9 cellular contexts compared by ENCODE assay signal in the genomic region with DNA sequence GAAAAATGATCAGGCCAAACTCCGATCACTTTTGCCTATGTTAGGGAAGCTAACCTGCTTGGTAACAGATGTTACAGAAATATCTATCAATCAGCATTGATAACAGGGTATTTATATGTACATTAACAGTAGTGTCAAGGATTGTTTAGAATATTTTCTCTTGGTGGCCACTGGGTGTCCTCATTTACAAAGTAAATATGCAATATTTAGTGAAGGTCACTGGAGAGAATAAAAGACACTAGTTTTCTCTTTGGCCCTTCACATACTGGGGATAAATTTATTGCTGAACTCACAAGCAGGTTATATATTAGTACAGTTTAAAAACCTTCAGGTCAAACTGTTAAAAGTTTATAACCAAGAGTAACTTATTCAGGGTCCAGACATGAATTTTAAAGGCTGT.
DNase-seq lines count a peak whose midpoint lies in the region; ATAC-seq and TF ChIP-seq lines count a peak whose summit lies in the region.
"Had no signal": no experiment of that assay in that cellular context is flagged by ENCODE, and none has a peak within 500 bp of the region (broad histone marks: within the 10 kb centered on the region; RNA-seq: fewer than 3 reads in every experiment).

No MANE protein-coding gene starts in this region.

- no peak overlapping the region for H3K9ac ChIP-seq in Loucy (ENCODE audit: low read depth, low read length, poor library complexity, severe bottlenecking)

- intact Hi-C loops in Right ventricle myocardium superior (cut with DNase I): no loop called here
- intact Hi-C loops in cardiac septum (cut with DNase I): no loop called here
- intact Hi-C loops in lower lobe of right lung (cut with DNase I): no loop called here
- intact Hi-C loops in activated naive CD4-positive, alpha-beta T cell treated with anti-CD3 and anti-CD28 coated beads for 36 hours (cut with micrococcal nuclease): loop anchor here (1.0 to 2.0 kb wide), 5 partner anchors 55 to 1451 kb away; no protein-coding TSS in a partner anchor

- H3F3A ChIP-seq in Loucy (ENCODE audit: low read depth): no peaks in the 10 kb centered on the region

- H3K9me3 Mint-ChIP-seq in activated naive CD4-positive, alpha-beta T cell treated with anti-CD3 and anti-CD28 coated beads for 36 hours: no peaks in the 10 kb centered on the region

- H3K27me3 ChIP-seq in Loucy (ENCODE audit: insufficient read depth, low read length, poor library complexity, severe bottlenecking): no peaks in the 10 kb centered on the region
- no peaks in the 10 kb centered on the region for H3K27me3 ChIP-seq in lower lobe of right lung (ENCODE audit: low read depth)

- H3K27ac ChIP-seq in lower lobe of right lung: no peak overlapping the region

- no peaks in the 10 kb centered on the region for H4K20me1 ChIP-seq in Loucy (ENCODE audit: insufficient read depth, low read length, poor library complexity, severe bottlenecking)

- H3K4me1 ChIP-seq in Loucy (ENCODE audit: insufficient read depth, low read length, poor library complexity, severe bottlenecking) (no peaks in the 10 kb centered on the region), lower lobe of right lung (peaks cover 3% of the 10 kb centered on the region)

- no peaks in the 10 kb centered on the region for H3K27me3 Mint-ChIP-seq in activated naive CD4-positive, alpha-beta T cell treated with anti-CD3 and anti-CD28 coated beads for 36 hours (ENCODE audit: low read depth)
- H3K27me3 Mint-ChIP-seq: activated naive CD8-positive, alpha-beta T cell had no signal

- no peaks in the 10 kb centered on the region for H3K9me2 ChIP-seq in Loucy (replicated peaks; ENCODE audit: low read depth, low read length)

- peaks cover 2% of the 10 kb centered on the region for H3K4me1 Mint-ChIP-seq in activated naive CD4-positive, alpha-beta T cell treated with anti-CD3 and anti-CD28 coated beads for 36 hours (ENCODE audit: low read depth)

- H3K4me2 ChIP-seq in Loucy (ENCODE audit: low read depth, low read length, poor library complexity, severe bottlenecking): no peak overlapping the region

- H3K4me3 Mint-ChIP-seq in activated naive CD4-positive, alpha-beta T cell treated with anti-CD3 and anti-CD28 coated beads for 36 hours: no peak overlapping the region
- H3K4me3 Mint-ChIP-seq: activated naive CD8-positive, alpha-beta T cell had no signal

- CTCF ChIA-PET in activated naive CD4-positive, alpha-beta T cell treated with anti-CD3 and anti-CD28 coated beads for 36 hours (lab: Charles Lee): interaction anchor here (0.9 to 3.8 kb wide), 11 partner anchors 10 to 210 kb away, joined by 3 to 25 read pairs (median 4); no protein-coding TSS in a partner anchor

- H3K36me3 Mint-ChIP-seq in activated naive CD4-positive, alpha-beta T cell treated with anti-CD3 and anti-CD28 coated beads for 36 hours (ENCODE audit: low read depth): no peaks in the 10 kb centered on the region

- H3K36me3 ChIP-seq in Loucy (ENCODE audit: insufficient read depth, low read length) (no peaks in the 10 kb centered on the region), lower lobe of right lung (no peaks in the 10 kb centered on the region)

- H3K9me3 ChIP-seq in Loucy (ENCODE audit: insufficient read depth, low read depth, low read length): no peaks in the 10 kb centered on the region
- no peaks in the 10 kb centered on the region for H3K9me3 ChIP-seq in lower lobe of right lung

- no peaks in the 10 kb centered on the region for H3K79me2 ChIP-seq in Loucy (ENCODE audit: insufficient read depth, low read length)

- peak; percentile 71 for TF ChIP-seq CTCF in Loucy (conservative IDR thresholded peaks at IDR 0.05; ENCODE audit: low read length)
- peak; percentile 32 for TF ChIP-seq CTCF in lower lobe of right lung (IDR thresholded peaks at IDR 0.05)

- peak; percentile 60 for ATAC-seq in Right ventricle myocardium superior (ENCODE audit: poor library complexity)
- ATAC-seq in lower lobe of right lung: no peak
- ATAC-seq in GM21723 (IDR thresholded peaks at IDR 0.05; ENCODE audit: unreplicated experiment): no peak

- no peak overlapping the region for H2AFZ ChIP-seq in Loucy (ENCODE audit: low read length)

- DNase-seq in Right ventricle myocardium superior (no peak), cardiac septum (ENCODE audit: low spot score) (no peak), T47D (ENCODE audit: low read depth in 1 of 2, low spot score in 1 of 2) (peak; percentile 15 to 32), lower lobe of right lung (no peak), activated gamma-delta T cell treated with Interleukin-2 at 50 U/mL for 16 hours (no peak)
- no peak for DNase-seq in activated naive CD4-positive, alpha-beta T cell treated with anti-CD3 and anti-CD28 coated beads for 36 hours

- H3K4me3 ChIP-seq in Loucy (ENCODE audit: low read length, poor library complexity, severe bottlenecking) (no peak overlapping the region), lower lobe of right lung (no peak overlapping the region)

- no peak overlapping the region for H3K27ac Mint-ChIP-seq in activated naive CD4-positive, alpha-beta T cell treated with anti-CD3 and anti-CD28 coated beads for 36 hours

- in situ Hi-C loops in T47D (cut with HindIII; ENCODE audit: low pct_unique_long_range_greater_than_20kb, low sequenced_read_pairs): no loop called here

Comparison
In these comparisons a context has a peak if more than half of its experiments do, and no peak if none do; other contexts are left out.
1. DNase-seq: peak in T47D (2 of 2); none in Right ventricle myocardium superior (single experiment), cardiac septum (single experiment), lower lobe of right lung (single experiment), activated gamma-delta T cell treated with Interleukin-2 at 50 U/mL for 16 hours (single experiment) and activated naive CD4-positive, alpha-beta T cell treated with anti-CD3 and anti-CD28 coated beads for 36 hours (single experiment).